ENCODE assay signal across 1 cellular context in the genomic region with DNA sequence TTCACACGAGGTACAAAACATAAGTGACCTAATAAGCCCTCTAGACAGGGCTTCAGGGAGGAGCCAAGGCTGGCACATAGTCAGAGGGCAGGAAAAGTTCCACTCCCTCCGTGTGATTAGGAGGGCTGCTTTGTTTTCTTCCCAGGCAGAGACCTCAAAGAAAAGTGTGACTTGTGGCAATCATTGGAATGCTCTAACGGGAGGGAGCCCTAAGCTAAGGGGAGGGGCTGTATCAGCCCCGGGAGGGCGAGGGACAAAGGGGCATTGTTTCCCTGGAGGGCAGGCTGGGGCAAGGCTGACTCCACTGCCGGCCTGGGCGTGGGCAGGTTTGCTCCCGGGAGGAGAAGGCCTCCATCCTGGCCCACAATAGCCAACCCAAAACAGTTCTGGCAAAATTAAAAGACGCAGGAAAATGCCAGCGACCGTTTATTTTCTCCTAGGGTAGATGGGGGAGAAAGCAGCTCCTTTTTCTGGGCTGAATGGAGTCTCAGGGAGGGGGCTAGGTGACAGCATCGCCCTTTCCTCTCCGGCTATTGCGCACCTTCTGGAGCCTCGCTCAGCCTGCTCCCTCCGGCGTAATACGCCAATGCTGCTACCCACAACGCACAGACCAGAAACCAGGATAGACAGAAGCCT.
TF ChIP-seq lines count a peak whose summit lies in the region.

No MANE protein-coding gene starts in this region.

TF ChIP-seq in HepG2, 621 proteins besides CTCF, POLR2A, EP300 and RAD21 (continued from another document and continues in another):
- TF ChIP-seq, protein P1, sequence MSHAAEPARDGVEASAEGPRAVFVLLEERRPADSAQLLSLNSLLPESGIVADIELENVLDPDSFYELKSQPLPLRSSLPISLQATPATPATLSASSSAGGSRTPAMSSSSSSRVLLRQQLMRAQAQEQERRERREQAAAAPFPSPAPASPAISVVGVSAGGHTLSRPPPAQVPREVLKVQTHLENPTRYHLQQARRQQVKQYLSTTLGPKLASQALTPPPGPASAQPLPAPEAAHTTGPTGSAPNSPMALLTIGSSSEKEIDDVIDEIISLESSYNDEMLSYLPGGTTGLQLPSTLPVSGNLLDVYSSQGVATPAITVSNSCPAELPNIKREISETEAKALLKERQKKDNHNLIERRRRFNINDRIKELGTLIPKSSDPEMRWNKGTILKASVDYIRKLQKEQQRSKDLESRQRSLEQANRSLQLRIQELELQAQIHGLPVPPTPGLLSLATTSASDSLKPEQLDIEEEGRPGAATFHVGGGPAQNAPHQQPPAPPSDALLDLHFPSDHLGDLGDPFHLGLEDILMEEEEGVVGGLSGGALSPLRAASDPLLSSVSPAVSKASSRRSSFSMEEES (CRISPR knock-in tag; IDR thresholded peaks at IDR 0.05), result peak; percentile 40; the same call in 1 of the 2 replicates
- TF ChIP-seq, protein P2, sequence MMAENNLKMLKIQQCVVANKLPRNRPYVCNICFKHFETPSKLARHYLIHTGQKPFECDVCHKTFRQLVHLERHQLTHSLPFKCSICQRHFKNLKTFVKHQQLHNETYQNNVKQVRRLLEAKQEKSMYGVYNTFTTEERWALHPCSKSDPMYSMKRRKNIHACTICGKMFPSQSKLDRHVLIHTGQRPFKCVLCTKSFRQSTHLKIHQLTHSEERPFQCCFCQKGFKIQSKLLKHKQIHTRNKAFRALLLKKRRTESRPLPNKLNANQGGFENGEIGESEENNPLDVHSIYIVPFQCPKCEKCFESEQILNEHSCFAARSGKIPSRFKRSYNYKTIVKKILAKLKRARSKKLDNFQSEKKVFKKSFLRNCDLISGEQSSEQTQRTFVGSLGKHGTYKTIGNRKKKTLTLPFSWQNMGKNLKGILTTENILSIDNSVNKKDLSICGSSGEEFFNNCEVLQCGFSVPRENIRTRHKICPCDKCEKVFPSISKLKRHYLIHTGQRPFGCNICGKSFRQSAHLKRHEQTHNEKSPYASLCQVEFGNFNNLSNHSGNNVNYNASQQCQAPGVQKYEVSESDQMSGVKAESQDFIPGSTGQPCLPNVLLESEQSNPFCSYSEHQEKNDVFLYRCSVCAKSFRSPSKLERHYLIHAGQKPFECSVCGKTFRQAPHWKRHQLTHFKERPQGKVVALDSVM (CRISPR knock-in tag; IDR thresholded peaks at IDR 0.05), result no peak
- no peak for TF ChIP-seq ARNT (IDR thresholded peaks at IDR 0.05)
- TF ChIP-seq MED1 (CRISPR knock-in tag; IDR thresholded peaks at IDR 0.05), result peak; percentile 21; the same call in 1 of the 2 replicates
- TF ChIP-seq NFKBIZ (CRISPR knock-in tag; IDR thresholded peaks at IDR 0.05), result no peak
- TF ChIP-seq, protein P3, sequence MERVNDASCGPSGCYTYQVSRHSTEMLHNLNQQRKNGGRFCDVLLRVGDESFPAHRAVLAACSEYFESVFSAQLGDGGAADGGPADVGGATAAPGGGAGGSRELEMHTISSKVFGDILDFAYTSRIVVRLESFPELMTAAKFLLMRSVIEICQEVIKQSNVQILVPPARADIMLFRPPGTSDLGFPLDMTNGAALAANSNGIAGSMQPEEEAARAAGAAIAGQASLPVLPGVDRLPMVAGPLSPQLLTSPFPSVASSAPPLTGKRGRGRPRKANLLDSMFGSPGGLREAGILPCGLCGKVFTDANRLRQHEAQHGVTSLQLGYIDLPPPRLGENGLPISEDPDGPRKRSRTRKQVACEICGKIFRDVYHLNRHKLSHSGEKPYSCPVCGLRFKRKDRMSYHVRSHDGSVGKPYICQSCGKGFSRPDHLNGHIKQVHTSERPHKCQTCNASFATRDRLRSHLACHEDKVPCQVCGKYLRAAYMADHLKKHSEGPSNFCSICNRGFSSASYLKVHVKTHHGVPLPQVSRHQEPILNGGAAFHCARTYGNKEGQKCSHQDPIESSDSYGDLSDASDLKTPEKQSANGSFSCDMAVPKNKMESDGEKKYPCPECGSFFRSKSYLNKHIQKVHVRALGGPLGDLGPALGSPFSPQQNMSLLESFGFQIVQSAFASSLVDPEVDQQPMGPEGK (CRISPR knock-in tag; IDR thresholded peaks at IDR 0.05), result peak; percentile 95
- no peak for TF ChIP-seq FOXP1 (IDR thresholded peaks at IDR 0.05)
- peak; percentile 27; the same call in 1 of the 2 replicates for TF ChIP-seq FOXP1 (CRISPR knock-in tag; IDR thresholded peaks at IDR 0.05)
- TF ChIP-seq ZNF598 (CRISPR knock-in tag; IDR thresholded peaks at IDR 0.05; ENCODE audit: borderline replicate concordance), result no peak
- TF ChIP-seq GPN1 (CRISPR knock-in tag; IDR thresholded peaks at IDR 0.05; ENCODE audit: borderline replicate concordance), result no peak
- TF ChIP-seq ZBTB7A (CRISPR knock-in tag; IDR thresholded peaks at IDR 0.05), result no peak
- 0 out of 2 replicates have a peak, but pooled peaks have one; percentile 38 for TF ChIP-seq HMG20B (CRISPR knock-in tag; conservative IDR thresholded peaks at IDR 0.05)
- no peak for TF ChIP-seq ZNF354B (CRISPR knock-in tag; IDR thresholded peaks at IDR 0.05)
- TF ChIP-seq ZSCAN12 (CRISPR knock-in tag; IDR thresholded peaks at IDR 0.05), result no peak
- peak; percentile 47; the same call in 1 of the 2 replicates for TF ChIP-seq ZFX (CRISPR knock-in tag; IDR thresholded peaks at IDR 0.05; ENCODE audit: low read depth)
- TF ChIP-seq SCMH1 (CRISPR knock-in tag; IDR thresholded peaks at IDR 0.05; ENCODE audit: borderline replicate concordance), result no peak
- peak; percentile 20; the same call in 1 of the 2 replicates for TF ChIP-seq ZBTB38 (CRISPR knock-in tag; IDR thresholded peaks at IDR 0.05)
- peak; percentile 59 for TF ChIP-seq PHF21A (CRISPR knock-in tag; IDR thresholded peaks at IDR 0.05)
- TF ChIP-seq, protein P4, sequence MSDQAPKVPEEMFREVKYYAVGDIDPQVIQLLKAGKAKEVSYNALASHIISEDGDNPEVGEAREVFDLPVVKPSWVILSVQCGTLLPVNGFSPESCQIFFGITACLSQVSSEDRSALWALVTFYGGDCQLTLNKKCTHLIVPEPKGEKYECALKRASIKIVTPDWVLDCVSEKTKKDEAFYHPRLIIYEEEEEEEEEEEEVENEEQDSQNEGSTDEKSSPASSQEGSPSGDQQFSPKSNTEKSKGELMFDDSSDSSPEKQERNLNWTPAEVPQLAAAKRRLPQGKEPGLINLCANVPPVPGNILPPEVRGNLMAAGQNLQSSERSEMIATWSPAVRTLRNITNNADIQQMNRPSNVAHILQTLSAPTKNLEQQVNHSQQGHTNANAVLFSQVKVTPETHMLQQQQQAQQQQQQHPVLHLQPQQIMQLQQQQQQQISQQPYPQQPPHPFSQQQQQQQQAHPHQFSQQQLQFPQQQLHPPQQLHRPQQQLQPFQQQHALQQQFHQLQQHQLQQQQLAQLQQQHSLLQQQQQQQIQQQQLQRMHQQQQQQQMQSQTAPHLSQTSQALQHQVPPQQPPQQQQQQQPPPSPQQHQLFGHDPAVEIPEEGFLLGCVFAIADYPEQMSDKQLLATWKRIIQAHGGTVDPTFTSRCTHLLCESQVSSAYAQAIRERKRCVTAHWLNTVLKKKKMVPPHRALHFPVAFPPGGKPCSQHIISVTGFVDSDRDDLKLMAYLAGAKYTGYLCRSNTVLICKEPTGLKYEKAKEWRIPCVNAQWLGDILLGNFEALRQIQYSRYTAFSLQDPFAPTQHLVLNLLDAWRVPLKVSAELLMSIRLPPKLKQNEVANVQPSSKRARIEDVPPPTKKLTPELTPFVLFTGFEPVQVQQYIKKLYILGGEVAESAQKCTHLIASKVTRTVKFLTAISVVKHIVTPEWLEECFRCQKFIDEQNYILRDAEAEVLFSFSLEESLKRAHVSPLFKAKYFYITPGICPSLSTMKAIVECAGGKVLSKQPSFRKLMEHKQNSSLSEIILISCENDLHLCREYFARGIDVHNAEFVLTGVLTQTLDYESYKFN (CRISPR knock-in tag; conservative IDR thresholded peaks at IDR 0.05), result 0 out of 2 replicates have a peak, but pooled peaks have one; percentile 32
- TF ChIP-seq, protein P5, sequence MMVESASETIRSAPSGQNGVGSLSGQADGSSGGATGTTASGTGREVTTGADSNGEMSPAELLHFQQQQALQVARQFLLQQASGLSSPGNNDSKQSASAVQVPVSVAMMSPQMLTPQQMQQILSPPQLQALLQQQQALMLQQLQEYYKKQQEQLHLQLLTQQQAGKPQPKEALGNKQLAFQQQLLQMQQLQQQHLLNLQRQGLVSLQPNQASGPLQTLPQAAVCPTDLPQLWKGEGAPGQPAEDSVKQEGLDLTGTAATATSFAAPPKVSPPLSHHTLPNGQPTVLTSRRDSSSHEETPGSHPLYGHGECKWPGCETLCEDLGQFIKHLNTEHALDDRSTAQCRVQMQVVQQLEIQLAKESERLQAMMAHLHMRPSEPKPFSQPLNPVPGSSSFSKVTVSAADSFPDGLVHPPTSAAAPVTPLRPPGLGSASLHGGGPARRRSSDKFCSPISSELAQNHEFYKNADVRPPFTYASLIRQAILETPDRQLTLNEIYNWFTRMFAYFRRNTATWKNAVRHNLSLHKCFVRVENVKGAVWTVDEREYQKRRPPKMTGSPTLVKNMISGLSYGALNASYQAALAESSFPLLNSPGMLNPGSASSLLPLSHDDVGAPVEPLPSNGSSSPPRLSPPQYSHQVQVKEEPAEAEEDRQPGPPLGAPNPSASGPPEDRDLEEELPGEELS (CRISPR knock-in tag; IDR thresholded peaks at IDR 0.05), result peak; percentile 64
- TF ChIP-seq TCF7 (IDR thresholded peaks at IDR 0.05; ENCODE audit: low read depth), result peak; percentile 55
- TF ChIP-seq, protein P6, sequence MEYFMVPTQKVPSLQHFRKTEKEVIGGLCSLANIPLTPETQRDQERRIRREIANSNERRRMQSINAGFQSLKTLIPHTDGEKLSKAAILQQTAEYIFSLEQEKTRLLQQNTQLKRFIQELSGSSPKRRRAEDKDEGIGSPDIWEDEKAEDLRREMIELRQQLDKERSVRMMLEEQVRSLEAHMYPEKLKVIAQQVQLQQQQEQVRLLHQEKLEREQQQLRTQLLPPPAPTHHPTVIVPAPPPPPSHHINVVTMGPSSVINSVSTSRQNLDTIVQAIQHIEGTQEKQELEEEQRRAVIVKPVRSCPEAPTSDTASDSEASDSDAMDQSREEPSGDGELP (IDR thresholded peaks at IDR 0.05; ENCODE audit: borderline replicate concordance, low read depth), result peak; percentile 20; the same call in 1 of the 2 replicates
- peak; percentile 96 for TF ChIP-seq SOX5 (CRISPR knock-in tag; IDR thresholded peaks at IDR 0.05; ENCODE audit: borderline replicate concordance)
- TF ChIP-seq MIER3 (CRISPR knock-in tag; IDR thresholded peaks at IDR 0.05; ENCODE audit: borderline replicate concordance), result peak; percentile 39; the same call in 1 of the 2 replicates
- no peak for TF ChIP-seq HOXD1 (CRISPR knock-in tag; IDR thresholded peaks at IDR 0.05)
- TF ChIP-seq MAZ (IDR thresholded peaks at IDR 0.05; ENCODE audit: borderline replicate concordance, low read depth, low read length), result peak; percentile 35; the same call in 1 of the 2 replicates
- TF ChIP-seq MAZ (CRISPR knock-in tag; IDR thresholded peaks at IDR 0.05; ENCODE audit: low read depth), result no peak
- TF ChIP-seq, protein P7, sequence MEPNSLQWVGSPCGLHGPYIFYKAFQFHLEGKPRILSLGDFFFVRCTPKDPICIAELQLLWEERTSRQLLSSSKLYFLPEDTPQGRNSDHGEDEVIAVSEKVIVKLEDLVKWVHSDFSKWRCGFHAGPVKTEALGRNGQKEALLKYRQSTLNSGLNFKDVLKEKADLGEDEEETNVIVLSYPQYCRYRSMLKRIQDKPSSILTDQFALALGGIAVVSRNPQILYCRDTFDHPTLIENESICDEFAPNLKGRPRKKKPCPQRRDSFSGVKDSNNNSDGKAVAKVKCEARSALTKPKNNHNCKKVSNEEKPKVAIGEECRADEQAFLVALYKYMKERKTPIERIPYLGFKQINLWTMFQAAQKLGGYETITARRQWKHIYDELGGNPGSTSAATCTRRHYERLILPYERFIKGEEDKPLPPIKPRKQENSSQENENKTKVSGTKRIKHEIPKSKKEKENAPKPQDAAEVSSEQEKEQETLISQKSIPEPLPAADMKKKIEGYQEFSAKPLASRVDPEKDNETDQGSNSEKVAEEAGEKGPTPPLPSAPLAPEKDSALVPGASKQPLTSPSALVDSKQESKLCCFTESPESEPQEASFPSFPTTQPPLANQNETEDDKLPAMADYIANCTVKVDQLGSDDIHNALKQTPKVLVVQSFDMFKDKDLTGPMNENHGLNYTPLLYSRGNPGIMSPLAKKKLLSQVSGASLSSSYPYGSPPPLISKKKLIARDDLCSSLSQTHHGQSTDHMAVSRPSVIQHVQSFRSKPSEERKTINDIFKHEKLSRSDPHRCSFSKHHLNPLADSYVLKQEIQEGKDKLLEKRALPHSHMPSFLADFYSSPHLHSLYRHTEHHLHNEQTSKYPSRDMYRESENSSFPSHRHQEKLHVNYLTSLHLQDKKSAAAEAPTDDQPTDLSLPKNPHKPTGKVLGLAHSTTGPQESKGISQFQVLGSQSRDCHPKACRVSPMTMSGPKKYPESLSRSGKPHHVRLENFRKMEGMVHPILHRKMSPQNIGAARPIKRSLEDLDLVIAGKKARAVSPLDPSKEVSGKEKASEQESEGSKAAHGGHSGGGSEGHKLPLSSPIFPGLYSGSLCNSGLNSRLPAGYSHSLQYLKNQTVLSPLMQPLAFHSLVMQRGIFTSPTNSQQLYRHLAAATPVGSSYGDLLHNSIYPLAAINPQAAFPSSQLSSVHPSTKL (CRISPR knock-in tag; IDR thresholded peaks at IDR 0.05), result peak; percentile 83
- TF ChIP-seq ZNF839 (CRISPR knock-in tag; IDR thresholded peaks at IDR 0.05; ENCODE audit: borderline replicate concordance), result no peak
- TF ChIP-seq, protein P8, sequence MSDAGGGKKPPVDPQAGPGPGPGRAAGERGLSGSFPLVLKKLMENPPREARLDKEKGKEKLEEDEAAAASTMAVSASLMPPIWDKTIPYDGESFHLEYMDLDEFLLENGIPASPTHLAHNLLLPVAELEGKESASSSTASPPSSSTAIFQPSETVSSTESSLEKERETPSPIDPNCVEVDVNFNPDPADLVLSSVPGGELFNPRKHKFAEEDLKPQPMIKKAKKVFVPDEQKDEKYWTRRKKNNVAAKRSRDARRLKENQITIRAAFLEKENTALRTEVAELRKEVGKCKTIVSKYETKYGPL (CRISPR knock-in tag; IDR thresholded peaks at IDR 0.05), result no peak
- TF ChIP-seq ZSCAN30 (CRISPR knock-in tag; IDR thresholded peaks at IDR 0.05), result no peak
- TF ChIP-seq, protein P9, sequence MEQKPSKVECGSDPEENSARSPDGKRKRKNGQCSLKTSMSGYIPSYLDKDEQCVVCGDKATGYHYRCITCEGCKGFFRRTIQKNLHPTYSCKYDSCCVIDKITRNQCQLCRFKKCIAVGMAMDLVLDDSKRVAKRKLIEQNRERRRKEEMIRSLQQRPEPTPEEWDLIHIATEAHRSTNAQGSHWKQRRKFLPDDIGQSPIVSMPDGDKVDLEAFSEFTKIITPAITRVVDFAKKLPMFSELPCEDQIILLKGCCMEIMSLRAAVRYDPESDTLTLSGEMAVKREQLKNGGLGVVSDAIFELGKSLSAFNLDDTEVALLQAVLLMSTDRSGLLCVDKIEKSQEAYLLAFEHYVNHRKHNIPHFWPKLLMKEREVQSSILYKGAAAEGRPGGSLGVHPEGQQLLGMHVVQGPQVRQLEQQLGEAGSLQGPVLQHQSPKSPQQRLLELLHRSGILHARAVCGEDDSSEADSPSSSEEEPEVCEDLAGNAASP (CRISPR knock-in tag; IDR thresholded peaks at IDR 0.05; ENCODE audit: borderline replicate concordance), result peak; percentile 80; the same call in 1 of the 2 replicates
- TF ChIP-seq, protein P10, sequence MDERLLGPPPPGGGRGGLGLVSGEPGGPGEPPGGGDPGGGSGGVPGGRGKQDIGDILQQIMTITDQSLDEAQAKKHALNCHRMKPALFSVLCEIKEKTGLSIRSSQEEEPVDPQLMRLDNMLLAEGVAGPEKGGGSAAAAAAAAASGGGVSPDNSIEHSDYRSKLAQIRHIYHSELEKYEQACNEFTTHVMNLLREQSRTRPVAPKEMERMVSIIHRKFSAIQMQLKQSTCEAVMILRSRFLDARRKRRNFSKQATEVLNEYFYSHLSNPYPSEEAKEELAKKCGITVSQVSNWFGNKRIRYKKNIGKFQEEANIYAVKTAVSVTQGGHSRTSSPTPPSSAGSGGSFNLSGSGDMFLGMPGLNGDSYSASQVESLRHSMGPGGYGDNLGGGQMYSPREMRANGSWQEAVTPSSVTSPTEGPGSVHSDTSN (CRISPR knock-in tag; IDR thresholded peaks at IDR 0.05), result no peak
- no peak for TF ChIP-seq MLLT10 (CRISPR knock-in tag; IDR thresholded peaks at IDR 0.05)
- TF ChIP-seq SAP130 (CRISPR knock-in tag; IDR thresholded peaks at IDR 0.05; ENCODE audit: low read depth), result peak; percentile 62; the same call in 1 of the 2 replicates
